In genomic region chr2:28868611-28869010, GRCh38 we compare ENCODE assay signal across 10 cellular contexts. TPM values are rescaled to one million over a fixed set of nuclear protein-coding genes. Genes with fewer than 3 reads are reported as not detected.
DNase-seq lines count a peak whose midpoint lies in the region; ATAC-seq, FAIRE-seq and TF ChIP-seq lines count a peak whose summit lies in the region.
"Had no signal": no experiment of that assay in that cellular context is flagged by ENCODE, and none has a peak within 500 bp of the region (broad histone marks: within the 10 kb centered on the region; RNA-seq: fewer than 3 reads in every experiment).

No MANE protein-coding gene starts in this region.

- H3K36me3 ChIP-seq in HUES48 (ENCODE audit: control insufficient read depth, insufficient read depth, low read length) = peaks cover 30% of the 10 kb centered on the region
- no peaks in the 10 kb centered on the region for H3K36me3 ChIP-seq in GM12878 (ENCODE audit: control insufficient read depth in 2 of 2, insufficient read depth in 2 of 2, low read length in 1 of 2)
- H3K36me3 ChIP-seq in muscle layer of duodenum (ENCODE audit: control insufficient read depth in 1 of 2, insufficient read depth in 2 of 2, low read length in 2 of 2) = peaks cover 4 to 11% of the 10 kb centered on the region in 2 donors

- H3K79me2 ChIP-seq in GM12878 (ENCODE audit: control insufficient read depth, insufficient read depth, low read length) = peaks cover 37% of the 10 kb centered on the region

- WGBS in GM12878 (ENCODE audit: insufficient coverage, insufficient replicate concordance, low lambda C conversion rate, missing lambda C conversion rate) = 75% methylated on average over 12 of the region's 12 CpGs

- in situ Hi-C loops in GM12878 (cut with MboI) = no loop called here

- SMC1A ChIA-PET in GM12878 (lab: Charles Lee; ENCODE audit: uncharacterized antibody, unreplicated experiment) = interaction anchor here (1.6 kb wide), 1 partner anchor 9 kb away, joined by 6 read pairs; no protein-coding TSS in a partner anchor

- TF ChIP-seq CTCF in AG09309 (IDR thresholded peaks at IDR 0.05; ENCODE audit: control insufficient read depth, insufficient read depth, low read depth, low read length, missing control alignments) (no peak), GM12878 (IDR thresholded peaks at IDR 0.05 in 2 of 3, conservative IDR thresholded peaks at IDR 0.05 in 1 of 3; ENCODE audit: control insufficient read depth in 2 of 3, extremely low read depth in 1 of 3, insufficient read depth in 1 of 3, low read depth in 3 of 3, low read length in 3 of 3) (no peak), RWPE1 (conservative IDR thresholded peaks at IDR 0.05; ENCODE audit: low read depth) (no peak)

- POLR2A ChIA-PET in GM12878 (lab: Charles Lee) = no interaction called here
- POLR2A ChIA-PET in RWPE1 (lab: Yijun Ruan, JAX; ENCODE audit: low non-redundant PET) = no interaction called here

- H2AFZ ChIP-seq in GM12878 (ENCODE audit: control insufficient read depth, low read depth, low read length) = no peak overlapping the region

- H3K4me2 ChIP-seq in GM12878 (ENCODE audit: control insufficient read depth, insufficient read depth) = peak overlapping the region; percentile 39

- H3K9ac ChIP-seq in HUES48 (ENCODE audit: low read depth, low read length) (no peak overlapping the region), GM12878 (ENCODE audit: control insufficient read depth, insufficient read depth, low read length) (no peak overlapping the region)

- intact Hi-C loops in GM12878 (cut with micrococcal nuclease; ENCODE audit: unreplicated experiment) = no loop called here

- peaks cover 9% of the 10 kb centered on the region; the same call in 1 of the 2 replicates for H3K4me1 ChIP-seq in HUES48 (ENCODE audit: control insufficient read depth, insufficient read depth, low read length)
- H3K4me1 ChIP-seq in GM12878 (ENCODE audit: control insufficient read depth, insufficient read depth, low read length) = peaks cover 3% of the 10 kb centered on the region; the same call in 1 of the 2 replicates
- peaks cover 15 to 29% of the 10 kb centered on the region in 2 donors for H3K4me1 ChIP-seq in muscle layer of duodenum (ENCODE audit: control insufficient read depth in 1 of 2, insufficient read depth in 2 of 2, low read length in 2 of 2)

- TF ChIP-seq POLR2A in GM12878 (IDR thresholded peaks at IDR 0.05; ENCODE audit: low read depth, low read length) = no peak

- H3K9me3 ChIP-seq in HUES48 (ENCODE audit: control insufficient read depth, insufficient read depth, low read length) = no peaks in the 10 kb centered on the region
- no peaks in the 10 kb centered on the region for H3K9me3 ChIP-seq in GM12878 (replicated peaks; ENCODE audit: control insufficient read depth, insufficient read depth, low read length)
- no peaks in the 10 kb centered on the region for H3K9me3 ChIP-seq in muscle layer of duodenum (ENCODE audit: control insufficient read depth in 1 of 2, low read length in 2 of 2)
- H3K9me3 ChIP-seq: neutrophil had no signal

- BruUV-seq in GM12878 (replicated peaks; lab: Mats Ljungman, UMichigan) = no TSS peak

- H3K4me3 ChIP-seq in AG09309 (ENCODE audit: control insufficient read depth, low read depth, low read length) = peak overlapping the region; percentile 14
- H3K4me3 ChIP-seq in HUES48 (ENCODE audit: low read depth, low read length) = peak overlapping the region; percentile 97
- peak overlapping the region; percentile 53 for H3K4me3 ChIP-seq in GM12878
- peak overlapping the region; percentile 99 for H3K4me3 ChIP-seq in muscle layer of duodenum (ENCODE audit: low read depth in 1 of 2, low read length in 2 of 2)

- H4K20me1 ChIP-seq in GM12878 (ENCODE audit: control insufficient read depth, insufficient read depth) = no peaks in the 10 kb centered on the region

- no peak for FAIRE-seq in GM12878 (lab: Jason Lieb, UNC)

- RAD21 ChIA-PET in GM12878 (lab: Charles Lee; ENCODE audit: unreplicated experiment) = no interaction called here

- no peak overlapping the region for H3K27ac ChIP-seq in HUES48 (ENCODE audit: low read depth, low read length)
- H3K27ac ChIP-seq in GM12878 (ENCODE audit: control insufficient read depth, insufficient read depth) = no peak overlapping the region
- no peak overlapping the region for H3K27ac ChIP-seq in muscle layer of duodenum (ENCODE audit: low read length)
- H3K27ac ChIP-seq in RWPE1 = no peak overlapping the region
- H3K27ac ChIP-seq: neutrophil had no signal

- TF ChIP-seq RAD21 in GM12878 (IDR thresholded peaks at IDR 0.05; ENCODE audit: insufficient read depth, low read depth, low read length) = no peak

- CTCF ChIA-PET in GM12878 (lab: Yijun Ruan, JAX) = interaction anchor here (2.5 kb wide), 1 partner anchor 27 kb away, joined by 11 read pairs; the partner anchor contains the start of gene WDR43
- CTCF ChIA-PET in RWPE1 (lab: Yijun Ruan, JAX) = interaction anchor here (1.3 kb wide), 1 partner anchor 301 kb away, joined by 4 read pairs; no protein-coding TSS in a partner anchor

- no peak for TF ChIP-seq EP300 in GM12878 (IDR thresholded peaks at IDR 0.05; ENCODE audit: borderline replicate concordance in 1 of 2, control insufficient read depth in 1 of 2, low read depth in 2 of 2, low read length in 2 of 2)

- no peak for ATAC-seq in GM12878
- ATAC-seq in left lobe of liver = no peak

- no peak for DNase-seq in AG09309 (ENCODE audit: low read depth)
- no peak for DNase-seq in GM12878 (ENCODE audit: low read depth, low spot score)
- no peak for DNase-seq in DMS153 treated with DMSO at 0.1 percent for 48 hours (lab: John Stamatoyannopoulos, UW; ENCODE audit: unreplicated experiment)
- no peak for DNase-seq in left lobe of liver (ENCODE audit: low spot score)
- no peak for DNase-seq in iPS-NIHi11 (ENCODE audit: low spot score)
- no peak for DNase-seq in RWPE1 (ENCODE audit: low spot score)

- H3K27me3 ChIP-seq in HUES48 (ENCODE audit: control insufficient read depth, insufficient read depth, low read length) (no peaks in the 10 kb centered on the region), GM12878 (replicated peaks in 1 of 2; ENCODE audit: control insufficient read depth in 2 of 2, insufficient read depth in 2 of 2, low read length in 1 of 2) (no peaks in the 10 kb centered on the region), muscle layer of duodenum (ENCODE audit: low read depth, low read length) (no peaks in the 10 kb centered on the region)
- H3K27me3 ChIP-seq: neutrophil had no signal

RNA-seq across cellular contexts. Expression of gene TRMT61B, which starts 1.5 kb away (rescaled TPM):
- total RNA-seq in GM12878 (2013; cell fraction: nucleolus; rRNA removed) = 37.9 and 38.3 TPM in 2 replicates
- 16.0 and 18.2 TPM in 2 replicates for total RNA-seq in GM12878 (2014; rRNA removed)
- total RNA-seq in GM12878 (2014; rRNA removed; fragmentation: Illumina TruSeq; extraction: Trizol) = 15.3 and 19.5 TPM in 2 replicates
- total RNA-seq in GM12878 (2021) = 14.7 and 15.7 TPM in 2 replicates
- 5.8 TPM for polyA plus RNA-seq in GM12878 (2011; ENCODE audit: low read depth)
- 19.3 and 30.0 TPM in 2 replicates for polyA plus RNA-seq in GM12878 (2011; rRNA removed)
- polyA plus RNA-seq in GM12878 (2011; cell fraction: cytosol; rRNA removed) = 8.3 and 9.4 TPM in 2 replicates
- 9.8 and 10.5 TPM in 2 replicates for polyA plus RNA-seq in GM12878 (2011; cell fraction: nucleus; rRNA removed)
- polyA plus RNA-seq in GM12878 (2012) = 9.2 and 10.5 TPM in 2 replicates
- polyA plus RNA-seq in GM12878 (2014; fragmentation: Illumina TruSeq; extraction: Trizol) = 13.1 and 14.0 TPM in 2 replicates
- polyA plus RNA-seq in GM12878 (2014; fragmentation: Nextera tagmentation; extraction: Ambion mirVana) = 10 to 100 TPM; 18.1 to 23.0 TPM
- polyA plus RNA-seq in GM12878 (2014; rRNA removed) = 10.4 and 12.8 TPM in 2 replicates
- 10 to 100 TPM; 23.2 to 23.7 TPM for polyA plus RNA-seq in GM12878 (2016; fragmentation: Nextera tagmentation; extraction: Ambion mirVana)
- polyA minus RNA-seq in GM12878 (2011; rRNA and poly(A)+ RNA removed) = 8.3 and 9.1 TPM in 2 replicates
- polyA minus RNA-seq in GM12878 (2011; cell fraction: cytosol; rRNA and poly(A)+ RNA removed) = 2.8 and 4.1 TPM in 2 replicates
- 11.1 and 15.4 TPM in 2 replicates for polyA minus RNA-seq in GM12878 (2011; cell fraction: nucleus; rRNA and poly(A)+ RNA removed)
- 7.5 TPM for total RNA-seq in left lobe of liver

RNA-seq across cellular contexts. Expression of gene WDR43, which starts 25.9 kb away (rescaled TPM):
- 194 and 200 TPM in 2 replicates for total RNA-seq in GM12878 (2013; cell fraction: nucleolus; rRNA removed)
- 88.6 and 109 TPM in 2 replicates for total RNA-seq in GM12878 (2014; rRNA removed)
- total RNA-seq in GM12878 (2014; rRNA removed; fragmentation: Illumina TruSeq; extraction: Trizol) = 139 and 142 TPM in 2 replicates
- 105 and 108 TPM in 2 replicates for total RNA-seq in GM12878 (2021)
- 16.6 TPM for polyA plus RNA-seq in GM12878 (2011; ENCODE audit: low read depth)
- 153 and 179 TPM in 2 replicates for polyA plus RNA-seq in GM12878 (2011; rRNA removed)
- 51.3 and 52.7 TPM in 2 replicates for polyA plus RNA-seq in GM12878 (2011; cell fraction: cytosol; rRNA removed)
- 56.8 and 68.2 TPM in 2 replicates for polyA plus RNA-seq in GM12878 (2011; cell fraction: nucleus; rRNA removed)
- 31.6 and 36.0 TPM in 2 replicates for polyA plus RNA-seq in GM12878 (2012)
- polyA plus RNA-seq in GM12878 (2014; fragmentation: Illumina TruSeq; extraction: Trizol) = 84.4 and 103 TPM in 2 replicates
- polyA plus RNA-seq in GM12878 (2014; fragmentation: Nextera tagmentation; extraction: Ambion mirVana) = 10 to 100 TPM; 39.3 to 39.6 TPM
- 61.8 and 67.4 TPM in 2 replicates for polyA plus RNA-seq in GM12878 (2014; rRNA removed)
- polyA plus RNA-seq in GM12878 (2016; fragmentation: Nextera tagmentation; extraction: Ambion mirVana) = 10 to 100 TPM; 75.6 to 79.5 TPM
- polyA minus RNA-seq in GM12878 (2011; rRNA and poly(A)+ RNA removed) = 142 and 381 TPM in 2 replicates
- 43.3 and 92.1 TPM in 2 replicates for polyA minus RNA-seq in GM12878 (2011; cell fraction: cytosol; rRNA and poly(A)+ RNA removed)
- 51.5 and 60.6 TPM in 2 replicates for polyA minus RNA-seq in GM12878 (2011; cell fraction: nucleus; rRNA and poly(A)+ RNA removed)
- 17.5 TPM for total RNA-seq in left lobe of liver

RNA-seq across cellular contexts. Expression of gene SPDYA, which starts 58.0 kb away (rescaled TPM):
- total RNA-seq in GM12878 (2013; cell fraction: nucleolus; rRNA removed) = 5.1 and 7.5 TPM in 2 replicates
- total RNA-seq in GM12878 (2014; rRNA removed) = 0.33 and 0.40 TPM in 2 replicates
- total RNA-seq in GM12878 (2014; rRNA removed; fragmentation: Illumina TruSeq; extraction: Trizol) = 0.54 and 0.60 TPM in 2 replicates
- total RNA-seq in GM12878 (2021) = 0.46 and 0.58 TPM in 2 replicates
- polyA plus RNA-seq in GM12878 (2011; ENCODE audit: low read depth) = 0.38 TPM
- 0.27 and 0.53 TPM in 2 replicates for polyA plus RNA-seq in GM12878 (2011; rRNA removed)
- polyA plus RNA-seq in GM12878 (2011; cell fraction: cytosol; rRNA removed) = 0.03 TPM in 1 of 2 replicates, not detected in the other
- 0.22 and 0.25 TPM in 2 replicates for polyA plus RNA-seq in GM12878 (2011; cell fraction: nucleus; rRNA removed)
- 0.39 and 0.74 TPM in 2 replicates for polyA plus RNA-seq in GM12878 (2012)
- polyA plus RNA-seq in GM12878 (2014; fragmentation: Illumina TruSeq; extraction: Trizol) = 0.13 TPM in 1 of 2 replicates, not detected in the other
- polyA plus RNA-seq in GM12878 (2014; fragmentation: Nextera tagmentation; extraction: Ambion mirVana) = 1 to 10 TPM; 1.1 to 2.4 TPM
- 0.12 and 0.24 TPM in 2 replicates for polyA plus RNA-seq in GM12878 (2014; rRNA removed)
- 1 to 10 TPM; 1.1 to 1.9 TPM for polyA plus RNA-seq in GM12878 (2016; fragmentation: Nextera tagmentation; extraction: Ambion mirVana)
- polyA minus RNA-seq in GM12878 (2011; rRNA and poly(A)+ RNA removed) = 0.15 TPM in 1 of 2 replicates, not detected in the other
- polyA minus RNA-seq in GM12878 (2011; cell fraction: cytosol; rRNA and poly(A)+ RNA removed) = not detected in 2 replicates
- polyA minus RNA-seq in GM12878 (2011; cell fraction: nucleus; rRNA and poly(A)+ RNA removed) = 0.60 and 1.3 TPM in 2 replicates
- total RNA-seq in left lobe of liver = 0.13 TPM
- polyA plus RNA-seq: adipose tissue had no signal

Comparison
In these comparisons a context has a peak if more than half of its experiments do, and no peak if none do; other contexts are left out.
1. H3K4me3 ChIP-seq: peak in every context shown above with its lines; median percentile 99 in muscle layer of duodenum; 97 in HUES48; 53 in GM12878; 14 in AG09309.